8 cellular contexts compared by ENCODE assay signal in genomic region chr2:12716250-12717190, GRCh38. TPM values are rescaled to one million over a fixed set of nuclear protein-coding genes. Genes with fewer than 3 reads are reported as not detected.
DNase-seq lines count a peak whose midpoint lies in the region; ATAC-seq, FAIRE-seq and TF ChIP-seq lines count a peak whose summit lies in the region.

Gene TRIB2 (plus strand): TSS chr2:12716936. CDS start chr2:12718308, 1,372 bp downstream.

- peak within 1 kb of the TSS; percentile 58 to 97 (median 86) for H3K27ac ChIP-seq in pancreas
- peak within 1 kb of the TSS; percentile 94 for H3K27ac ChIP-seq in thymus (ENCODE audit: low read depth)

- H3K4me1 ChIP-seq in pancreas (peaks cover 12 to 20% (median 18%) of the 10 kb centered on the region in 3 donors), thymus (ENCODE audit: control insufficient read depth, insufficient read depth, low read length) (peaks cover 15% of the 10 kb centered on the region)

- H3K36me3 ChIP-seq in pancreas (no peaks in the 10 kb centered on the region), thymus (ENCODE audit: control insufficient read depth, insufficient read depth) (no peaks in the 10 kb centered on the region)

- DNase-seq in ELR (ENCODE audit: low read depth) (peak; percentile 90), HEK293T (ENCODE audit: extremely low spot score) (peak; percentile 73), NCI-H1105 (lab: John Stamatoyannopoulos, UW) (peak; percentile 82), SW480 (ENCODE audit: low spot score) (peak; percentile 89), Right ventricle myocardium inferior (ENCODE audit: missing footprints) (peak; percentile 93), pancreas (peak; percentile 80 to 94 (median 84))
- DNase-seq in activated naive CD8-positive, alpha-beta T cell treated with anti-CD3 and anti-CD28 coated beads, Interleukin-2, amount 50 U/mL, for 16 hours (ENCODE audit: low read depth, low spot score): peak; percentile 78

- CTCF ChIA-PET in HEK293T (lab: Yijun Ruan, JAX): interaction anchor here (0.5 to 3.1 kb wide), 13 partner anchors 9 to 887 kb away, joined by 3 to 14 read pairs (median 3); no protein-coding TSS in a partner anchor

- intact Hi-C loops in Right ventricle myocardium inferior (cut with DNase I): loop anchor here (1.0 to 10.0 kb wide), 9 partner anchors 102 to 886 kb away; no protein-coding TSS in a partner anchor
- intact Hi-C loops in pancreas (cut with DNase I): loop anchor here in 1 of 3 donors (10.0 kb wide), 2 partner anchors 262 to 852 kb away; no protein-coding TSS in a partner anchor

- H3K4me3 ChIP-seq in pancreas: peak within 1 kb of the TSS; percentile 62 to 76 (median 65)
- H3K4me3 ChIP-seq in thymus (ENCODE audit: low read length): peak within 1 kb of the TSS; percentile 92

- no peak for FAIRE-seq in pancreas (lab: Jason Lieb, UNC)

- no peaks in the 10 kb centered on the region for H3K27me3 ChIP-seq in pancreas
- H3K27me3 ChIP-seq in thymus (ENCODE audit: control insufficient read depth, insufficient read depth): no peaks in the 10 kb centered on the region

- H3K9me3 ChIP-seq in pancreas (no peaks in the 10 kb centered on the region), thymus (ENCODE audit: control insufficient read depth) (no peaks in the 10 kb centered on the region)

- POLR2A ChIA-PET in HEK293T (lab: Yijun Ruan, JAX): interaction anchor here (0.5 to 1.8 kb wide), 15 partner anchors 14 to 887 kb away, joined by 3 to 5 read pairs (median 3); no protein-coding TSS in a partner anchor

- TF ChIP-seq CTCF in pancreas (IDR thresholded peaks at IDR 0.05): no peak

- WGBS in pancreas, 2 donors: 1% methylated on average over 59 to 90 of the region's 90 CpGs
- under 1% methylated on average over 90 of the region's 90 CpGs for WGBS in thymus

- ATAC-seq in Right ventricle myocardium inferior: peak; percentile 86
- peak; percentile 64 to 83 (median 76) for ATAC-seq in pancreas

TF ChIP-seq in HEK293T, 16 proteins besides CTCF, POLR2A, EP300 and RAD21:
- no peak for TF ChIP-seq FOXM1 (IDR thresholded peaks at IDR 0.05; ENCODE audit: borderline replicate concordance)
- TF ChIP-seq PKNOX1 (IDR thresholded peaks at IDR 0.05): peak; percentile 82

RNA-seq across cellular contexts. Expression of gene TRIB2, which starts in this region (rescaled TPM):
- total RNA-seq in Right ventricle myocardium inferior (33.4 TPM), pancreas (10 to 100 TPM in 3 of 6 donors, 1 to 10 TPM in 3; 4.0 to 66.9 (median 8.9) TPM)
- polyA plus RNA-seq in pancreas (10 to 100 TPM; 20.8 to 21.2 TPM), thymus (69.8 TPM)

Comparison
In these comparisons a context has a peak if more than half of its experiments do, and no peak if none do; other contexts are left out.
1. Peak in every context shown above with its lines: DNase-seq, ATAC-seq, H3K4me3 ChIP-seq and H3K27ac ChIP-seq.